Comparison of ENCODE assay signal across 7 cellular contexts in genomic region chr16:2518823-2519710, GRCh38. TPM values are rescaled to one million over a fixed set of nuclear protein-coding genes. Genes with fewer than 3 reads are reported as not detected.
DNase-seq lines count a peak whose midpoint lies in the region; ATAC-seq, FAIRE-seq and TF ChIP-seq lines count a peak whose summit lies in the region.

No MANE protein-coding gene starts in this region.

- H3K4me1 Mint-ChIP-seq in IgD-negative memory B cell (peaks cover 40 to 55% (median 40%) of the 10 kb centered on the region in 3 donors), astrocyte (ENCODE audit: low read depth, unreplicated experiment) (peaks cover 38% of the 10 kb centered on the region)

- H3K27me3 ChIP-seq in astrocyte (ENCODE audit: insufficient read depth, low read length) = no peaks in the 10 kb centered on the region
- no peaks in the 10 kb centered on the region for H3K27me3 ChIP-seq in lung (ENCODE audit: control insufficient read depth, insufficient read depth)
- H3K27me3 ChIP-seq in subcutaneous abdominal adipose tissue (ENCODE audit: control insufficient read depth in 5 of 5, insufficient read depth in 4 of 5, low read length in 5 of 5) = no peaks in the 10 kb centered on the region

- H3K27me3 Mint-ChIP-seq in IgD-negative memory B cell (peaks cover 2% of the 10 kb centered on the region), astrocyte (ENCODE audit: low read depth, unreplicated experiment) (no peaks in the 10 kb centered on the region)

- TF ChIP-seq CTCF in astrocyte (IDR thresholded peaks at IDR 0.05; ENCODE audit: insufficient read depth, low read depth, low read length) (no peak), lung (IDR thresholded peaks at IDR 0.05; ENCODE audit: control extremely low read depth, extremely low read depth) (no peak)

- FAIRE-seq in astrocyte (lab: Jason Lieb, UNC) = no peak

- no peak overlapping the region for H2AFZ ChIP-seq in astrocyte (ENCODE audit: low read depth, low read length)

- H3K36me3 ChIP-seq in astrocyte (ENCODE audit: insufficient read depth, low read length) (peaks cover 12% of the 10 kb centered on the region), lung (ENCODE audit: control insufficient read depth in 2 of 2, insufficient read depth in 2 of 2, low read length in 2 of 2) (peaks cover 0 to 25% of the 10 kb centered on the region in 2 donors), subcutaneous abdominal adipose tissue (ENCODE audit: control insufficient read depth in 5 of 5, insufficient read depth in 5 of 5, low read length in 5 of 5) (peaks cover 0 to 22% (median 17%) of the 10 kb centered on the region in 5 donors)

- H3K79me2 ChIP-seq in astrocyte (ENCODE audit: insufficient read depth, low read length) = peaks cover 79% of the 10 kb centered on the region

- H3K4me3 ChIP-seq in astrocyte (ENCODE audit: insufficient read depth, low read depth, low read length) (no peak overlapping the region), lung (no peak overlapping the region), subcutaneous abdominal adipose tissue (ENCODE audit: low read depth in 1 of 5, low read length in 5 of 5) (peak overlapping the region in 3 of 5 donors; percentile 4 to 90 (median 38))

- H3K9me3 Mint-ChIP-seq in IgD-negative memory B cell (no peaks in the 10 kb centered on the region), astrocyte (ENCODE audit: unreplicated experiment) (no peaks in the 10 kb centered on the region)

- H3K4me1 ChIP-seq in astrocyte (ENCODE audit: insufficient read depth, low read length) = peaks cover 39% of the 10 kb centered on the region
- peaks cover 25 to 40% of the 10 kb centered on the region in 2 donors for H3K4me1 ChIP-seq in lung (ENCODE audit: control insufficient read depth in 2 of 2, insufficient read depth in 2 of 2, low read length in 2 of 2)
- peaks cover 27 to 63% (median 63%) of the 10 kb centered on the region in 5 donors for H3K4me1 ChIP-seq in subcutaneous abdominal adipose tissue (ENCODE audit: control insufficient read depth in 5 of 5, insufficient read depth in 5 of 5, low read length in 5 of 5)

- no peaks in the 10 kb centered on the region for H3K9me3 ChIP-seq in astrocyte (ENCODE audit: insufficient read depth, low read depth, low read length)
- no peaks in the 10 kb centered on the region for H3K9me3 ChIP-seq in lung (ENCODE audit: control insufficient read depth in 2 of 2, insufficient read depth in 1 of 2, low read length in 1 of 2)
- H3K9me3 ChIP-seq in subcutaneous abdominal adipose tissue (ENCODE audit: control insufficient read depth in 5 of 5, low read length in 5 of 5) = no peaks in the 10 kb centered on the region

- peak overlapping the region; percentile 68 for H3K9ac ChIP-seq in astrocyte (ENCODE audit: low read length)
- H3K9ac ChIP-seq in subcutaneous abdominal adipose tissue (ENCODE audit: low read length in 5 of 5) = peak overlapping the region in 2 of 5 donors; percentile 44 to 66

- H3K4me3 Mint-ChIP-seq in IgD-negative memory B cell (peak overlapping the region in 2 of 4 donors; percentile 66 to 93), astrocyte (ENCODE audit: unreplicated experiment) (peak overlapping the region; percentile 80)

- 83 to 85% methylated on average over 38 to 39 of the region's 39 CpGs for WGBS in lung, 2 donors

- ATAC-seq in lung (ENCODE audit: insufficient read depth, low FRiP score) (no peak), GM18502 (IDR thresholded peaks at IDR 0.05; ENCODE audit: poor library complexity, unreplicated experiment) (no peak), GM19395 (IDR thresholded peaks at IDR 0.05; ENCODE audit: unreplicated experiment) (no peak)

- no peak for DNase-seq in astrocyte (ENCODE audit: low read depth)
- DNase-seq in lung (ENCODE audit: low spot score) = peak; percentile 29
- DNase-seq in EL = no peak

- peaks cover 74% of the 10 kb centered on the region for H4K20me1 ChIP-seq in astrocyte (ENCODE audit: insufficient read depth, low read length)

- peak overlapping the region; percentile 96 to 99 (median 99) for H3K27ac Mint-ChIP-seq in IgD-negative memory B cell
- peak overlapping the region; percentile 85 for H3K27ac Mint-ChIP-seq in astrocyte (ENCODE audit: unreplicated experiment)

- peak overlapping the region; percentile 58 for H3K4me2 ChIP-seq in astrocyte (ENCODE audit: low read length)

- peaks cover 5% of the 10 kb centered on the region for H3K36me3 Mint-ChIP-seq in IgD-negative memory B cell
- peaks cover 8% of the 10 kb centered on the region for H3K36me3 Mint-ChIP-seq in astrocyte (ENCODE audit: low read depth, unreplicated experiment)

- H3K27ac ChIP-seq in astrocyte (ENCODE audit: low read depth, low read length) = no peak overlapping the region
- H3K27ac ChIP-seq in lung (ENCODE audit: low read depth in 1 of 2, low read length in 1 of 2) = peak overlapping the region; percentile 55 to 65
- peak overlapping the region; percentile 84 for H3K27ac ChIP-seq in subcutaneous abdominal adipose tissue (ENCODE audit: low read depth, low read length)

RNA-seq across cellular contexts. Expression of gene AMDHD2, which starts 1.1 kb away (rescaled TPM):
- 22.2 TPM for polyA plus RNA-seq in IgD-negative memory B cell
- total RNA-seq in astrocyte = 24.9 and 32.3 TPM in 2 replicates
- total RNA-seq in lung = 10 to 100 TPM; 27.2 to 59.7 TPM
- 10 to 100 TPM; 44.0 to 60.4 TPM for polyA plus RNA-seq in lung

RNA-seq across cellular contexts. Expression of gene ATP6V0C, which starts 5.3 kb away (rescaled TPM):
- polyA plus RNA-seq in IgD-negative memory B cell (105 TPM), lung (100 to 1,000 TPM; 203 to 410 TPM)
- total RNA-seq in astrocyte (311 TPM in 2 replicates), lung (100 to 1,000 TPM in 1 of 2 donors, 10 to 100 TPM in 1; 39.0 to 297 TPM)

RNA-seq across cellular contexts. Expression of gene CEMP1, which starts 12.1 kb away (rescaled TPM):
- polyA plus RNA-seq in IgD-negative memory B cell (6.2 TPM), lung (1 to 10 TPM; 1.1 to 1.6 TPM)
- total RNA-seq in astrocyte (not detected in 2 replicates), lung (1 to 10 TPM in 1 of 2 donors, under 1 TPM in 1; 0.65 to 2.1 TPM)

RNA-seq across cellular contexts. Expression of gene PDPK1, which starts 18.8 kb away (rescaled TPM):
- polyA plus RNA-seq in IgD-negative memory B cell = 45.1 TPM
- total RNA-seq in astrocyte = 48.1 and 50.5 TPM in 2 replicates
- 10 to 100 TPM; 35.0 to 79.0 TPM for total RNA-seq in lung
- polyA plus RNA-seq in lung = 10 to 100 TPM; 16.7 to 32.6 TPM

RNA-seq across cellular contexts. Expression of gene TBC1D24, which starts 44.1 kb away (rescaled TPM):
- polyA plus RNA-seq in IgD-negative memory B cell (3.3 TPM), lung (10 to 100 TPM in 1 of 2 donors, 1 to 10 TPM in 1; 9.0 to 17.3 TPM)
- total RNA-seq in astrocyte (12.8 and 13.4 TPM in 2 replicates), lung (10 to 100 TPM; 29.2 to 35.7 TPM)

Comparison
In these comparisons a context has a peak if more than half of its experiments do, and no peak if none do; other contexts are left out.
1. H3K4me3 ChIP-seq: peak in subcutaneous abdominal adipose tissue (3 of 5); none in astrocyte (single experiment) and lung (single experiment).